Comparison of ENCODE assay signal across 9 cellular contexts in the genomic region with DNA sequence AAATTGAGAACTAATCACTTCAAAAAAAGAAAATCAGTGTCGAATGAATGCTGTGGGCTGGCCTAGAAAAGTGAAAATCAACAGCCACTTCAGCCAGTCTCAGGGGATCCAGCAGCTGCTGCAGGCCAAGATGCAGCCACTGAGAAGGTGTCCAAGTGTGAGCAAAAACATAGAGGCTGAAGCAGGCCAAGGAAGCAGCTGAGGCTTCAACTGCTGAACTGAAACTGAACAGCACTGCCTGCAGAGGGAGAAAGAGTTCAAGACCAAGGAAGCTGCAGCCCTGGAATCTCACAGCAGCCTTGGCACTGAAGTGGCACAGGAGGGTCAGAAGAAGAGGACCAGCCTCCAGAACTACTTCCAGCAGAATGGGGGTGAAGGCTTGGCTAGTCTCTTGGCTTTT. TPM values are rescaled to one million over a fixed set of nuclear protein-coding genes. Genes with fewer than 3 reads are reported as not detected.
DNase-seq lines count a peak whose midpoint lies in the region; ATAC-seq and TF ChIP-seq lines count a peak whose summit lies in the region.
"Had no signal": no experiment of that assay in that cellular context is flagged by ENCODE, and none has a peak within 500 bp of the region (broad histone marks: within the 10 kb centered on the region; RNA-seq: fewer than 3 reads in every experiment).

No MANE protein-coding gene starts in this region.

- H4K5ac ChIP-seq in mesendoderm (ENCODE audit: low read length): no peak overlapping the region

- WGBS in mesendoderm (ENCODE audit: extremely low coverage, insufficient coverage, low lambda C conversion rate): no CpG with 5 or more reads among the region's 1 CpG

- H2BK5ac ChIP-seq in mesendoderm (ENCODE audit: low read length): no peak overlapping the region

- no peak overlapping the region for H3K4me2 ChIP-seq in DND-41 (ENCODE audit: insufficient read depth, low read length)
- H3K4me2 ChIP-seq in mesendoderm (ENCODE audit: low read length): no peak overlapping the region

- H2AFZ ChIP-seq in DND-41 (ENCODE audit: low read depth, low read length): no peak overlapping the region

- no peak overlapping the region for H3K23ac ChIP-seq in mesendoderm (ENCODE audit: low read length)

- no peak overlapping the region for H3K18ac ChIP-seq in mesendoderm (ENCODE audit: low read length)

- H3K4me3 ChIP-seq in DND-41 (ENCODE audit: low read depth in 1 of 2, low read length in 2 of 2): no peak overlapping the region
- no peak overlapping the region for H3K4me3 ChIP-seq in HL-60 (replicated peaks; ENCODE audit: insufficient read depth, low read length)
- H3K4me3 ChIP-seq in mesendoderm (ENCODE audit: low read length): no peak overlapping the region

- H3K9me3 Mint-ChIP-seq in progenitor cell of endocrine pancreas (ENCODE audit: low read depth): no peaks in the 10 kb centered on the region

- H3K4me3 Mint-ChIP-seq in progenitor cell of endocrine pancreas (ENCODE audit: low read depth): no peak overlapping the region

- no peaks in the 10 kb centered on the region for H3K27me3 Mint-ChIP-seq in progenitor cell of endocrine pancreas

- H3K36me3 ChIP-seq in DND-41 (ENCODE audit: insufficient read depth, low read length) (no peaks in the 10 kb centered on the region), mesendoderm (ENCODE audit: control insufficient read depth, insufficient read depth, low read length) (no peaks in the 10 kb centered on the region)

- no peaks in the 10 kb centered on the region for H3K4me1 ChIP-seq in DND-41 (ENCODE audit: insufficient read depth, low read length)
- no peaks in the 10 kb centered on the region for H3K4me1 ChIP-seq in mesendoderm (ENCODE audit: control insufficient read depth, low read depth, low read length)

- H4K20me1 ChIP-seq in DND-41 (ENCODE audit: insufficient read depth, low read length): no peaks in the 10 kb centered on the region

- no peaks in the 10 kb centered on the region for H3K9me3 ChIP-seq in DND-41 (ENCODE audit: insufficient read depth, low read length, severe bottlenecking)

- no peaks in the 10 kb centered on the region for H3K4me1 Mint-ChIP-seq in progenitor cell of endocrine pancreas (ENCODE audit: low read depth)

- H2BK15ac ChIP-seq in mesendoderm (replicated peaks; ENCODE audit: low read depth): no peak overlapping the region

- H3K79me1 ChIP-seq in mesendoderm (ENCODE audit: low read length): no peaks in the 10 kb centered on the region

- no peaks in the 10 kb centered on the region for H3K79me2 ChIP-seq in DND-41 (ENCODE audit: insufficient read depth, low read length)
- no peaks in the 10 kb centered on the region for H3K79me2 ChIP-seq in mesendoderm (ENCODE audit: control insufficient read depth, insufficient read depth, low read length)

- no peak overlapping the region for H3K27ac Mint-ChIP-seq in progenitor cell of endocrine pancreas

- H3K36me3 Mint-ChIP-seq in progenitor cell of endocrine pancreas (ENCODE audit: insufficient read depth): no peaks in the 10 kb centered on the region

- H3K27me3 ChIP-seq in DND-41 (ENCODE audit: insufficient read depth, low read length, poor library complexity) (no peaks in the 10 kb centered on the region), HL-60 (ENCODE audit: insufficient read depth, poor library complexity, severe bottlenecking) (no peaks in the 10 kb centered on the region), mesendoderm (ENCODE audit: insufficient read depth, low read length, poor library complexity) (no peaks in the 10 kb centered on the region)

- no peak overlapping the region for H3K27ac ChIP-seq in DND-41 (ENCODE audit: low read length)
- no peak overlapping the region for H3K27ac ChIP-seq in HL-60 (replicated peaks)
- no peak overlapping the region for H3K27ac ChIP-seq in mesendoderm (ENCODE audit: low read depth, low read length)

- H3K56ac ChIP-seq in mesendoderm (ENCODE audit: low read length): no peak overlapping the region

- H3K9ac ChIP-seq in DND-41 (ENCODE audit: low read depth, low read length) (no peak overlapping the region), mesendoderm (ENCODE audit: low read length) (no peak overlapping the region)

- TF ChIP-seq CTCF in DND-41 (IDR thresholded peaks at IDR 0.05; ENCODE audit: borderline replicate concordance, extremely low read depth, low read length, poor library complexity, severe bottlenecking): peak; percentile 38
- TF ChIP-seq CTCF in HL-60 (IDR thresholded peaks at IDR 0.05; ENCODE audit: insufficient read depth, low read length): peak; percentile 10
- TF ChIP-seq CTCF in progenitor cell of endocrine pancreas (IDR thresholded peaks at IDR 0.05; ENCODE audit: unreplicated experiment): no peak

- H2BK120ac ChIP-seq in mesendoderm (ENCODE audit: low read depth, low read length): no peak overlapping the region

- ATAC-seq in DND-41 (ENCODE audit: insufficient read depth, low read depth): no peak
- ATAC-seq in GM19467 (IDR thresholded peaks at IDR 0.05; ENCODE audit: unreplicated experiment): peak; percentile 78

- H2AK5ac ChIP-seq in mesendoderm (ENCODE audit: low read length): no peak overlapping the region

- DNase-seq in DND-41 (no peak), HL-60 (ENCODE audit: low read depth in 1 of 2, low spot score in 1 of 2) (peak in 1 of 2 experiments; percentile 21), amniotic epithelial cell (ENCODE audit: low read depth) (peak; percentile 22), mesendoderm (peak; percentile 59), NCI-H1694 treated with DMSO at 0.1 percent for 48 hours (lab: John Stamatoyannopoulos, UW) (no peak), progenitor cell of endocrine pancreas (ENCODE audit: low spot score, unreplicated experiment) (no peak)
- no peak for DNase-seq in stimulated activated CD4-positive, alpha-beta T cell treated with anti-CD3 and anti-CD28 coated beads, Interleukin-4, amount 100 ng/mL, for 4 hours

- H3K4ac ChIP-seq in mesendoderm (ENCODE audit: low read depth, low read length): no peak overlapping the region

- H4K8ac ChIP-seq in mesendoderm (ENCODE audit: low read depth, low read length): no peak overlapping the region

RNA-seq across cellular contexts. Expression of a gene that starts 15.8 kb away (rescaled TPM):
- polyA plus RNA-seq in mesendoderm (2013, experiment 1 of 2): not detected
- polyA plus RNA-seq in mesendoderm (2013, experiment 2 of 2): not detected
- not detected in 2 replicates for total RNA-seq in progenitor cell of endocrine pancreas
- total RNA-seq: glomerular endothelial cell had no signal

RNA-seq across cellular contexts. Expression of a gene that starts 28.0 kb away (rescaled TPM):
- polyA plus RNA-seq in mesendoderm (2013, experiment 1 of 2): 0.06 TPM
- 0.11 TPM for polyA plus RNA-seq in mesendoderm (2013, experiment 2 of 2)
- total RNA-seq in progenitor cell of endocrine pancreas: not detected in 2 replicates
- total RNA-seq: glomerular endothelial cell had no signal

Comparison
In these comparisons a context has a peak if more than half of its experiments do, and no peak if none do; other contexts are left out.
1. DNase-seq: peak in amniotic epithelial cell (single experiment) and mesendoderm (single experiment); none in DND-41 (single experiment), stimulated activated CD4-positive, alpha-beta T cell treated with anti-CD3 and anti-CD28 coated beads, Interleukin-4, amount 100 ng/mL, for 4 hours (0 of 2), NCI-H1694 treated with DMSO at 0.1 percent for 48 hours (single experiment) and progenitor cell of endocrine pancreas (single experiment).